ENCODE assay signal across 1 cellular context in the genomic region with DNA sequence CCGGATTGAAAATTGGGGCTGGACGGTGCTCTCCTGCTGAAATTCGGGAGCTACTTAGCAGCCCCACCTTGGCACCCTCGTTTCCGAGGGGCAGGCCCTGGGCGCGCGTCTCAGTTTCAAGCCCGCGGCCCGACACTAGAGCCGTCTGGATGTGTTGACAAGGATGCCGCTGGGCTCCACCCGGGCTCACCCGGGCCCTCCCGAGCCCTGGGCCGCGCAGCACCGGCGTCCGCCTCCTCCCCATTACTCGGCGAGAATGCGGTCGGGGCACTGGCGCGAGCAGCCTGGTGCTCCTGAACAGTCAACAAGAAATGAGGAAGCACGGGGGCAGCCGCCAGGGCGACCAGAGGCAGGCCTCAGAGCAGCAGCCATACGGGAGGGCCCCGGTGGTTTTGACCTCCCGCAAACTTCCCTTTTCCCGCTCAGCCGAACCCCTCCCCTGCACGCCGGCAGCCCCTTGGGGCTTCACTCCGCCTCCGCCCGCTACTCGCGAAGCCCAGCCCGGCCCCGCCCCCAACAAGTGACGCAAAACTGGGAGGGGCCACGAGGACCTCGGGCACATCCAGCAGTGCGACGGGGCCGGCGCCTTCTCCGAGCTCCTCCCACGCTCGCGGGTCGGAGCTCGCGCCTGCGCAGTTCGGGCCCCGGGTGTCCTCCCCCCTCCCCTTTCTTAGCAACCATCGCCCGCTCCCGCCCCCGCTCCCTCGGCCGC.
TF ChIP-seq lines count a peak whose summit lies in the region.

No MANE protein-coding gene starts in this region.

TF ChIP-seq in HepG2, 621 proteins besides CTCF, POLR2A, EP300 and RAD21 (continued from another document and continues in another):
- no peak for TF ChIP-seq ZNF75D (CRISPR knock-in tag; IDR thresholded peaks at IDR 0.05; ENCODE audit: borderline replicate concordance)
- TF ChIP-seq RBAK (CRISPR knock-in tag; IDR thresholded peaks at IDR 0.05), result no peak
- TF ChIP-seq THAP11 (CRISPR knock-in tag; IDR thresholded peaks at IDR 0.05), result peak; percentile 76; the same call in 1 of the 2 replicates
- TF ChIP-seq BRCA1 (CRISPR knock-in tag; IDR thresholded peaks at IDR 0.05), result no peak; the same call in 1 of the 2 replicates
- TF ChIP-seq, protein P1, sequence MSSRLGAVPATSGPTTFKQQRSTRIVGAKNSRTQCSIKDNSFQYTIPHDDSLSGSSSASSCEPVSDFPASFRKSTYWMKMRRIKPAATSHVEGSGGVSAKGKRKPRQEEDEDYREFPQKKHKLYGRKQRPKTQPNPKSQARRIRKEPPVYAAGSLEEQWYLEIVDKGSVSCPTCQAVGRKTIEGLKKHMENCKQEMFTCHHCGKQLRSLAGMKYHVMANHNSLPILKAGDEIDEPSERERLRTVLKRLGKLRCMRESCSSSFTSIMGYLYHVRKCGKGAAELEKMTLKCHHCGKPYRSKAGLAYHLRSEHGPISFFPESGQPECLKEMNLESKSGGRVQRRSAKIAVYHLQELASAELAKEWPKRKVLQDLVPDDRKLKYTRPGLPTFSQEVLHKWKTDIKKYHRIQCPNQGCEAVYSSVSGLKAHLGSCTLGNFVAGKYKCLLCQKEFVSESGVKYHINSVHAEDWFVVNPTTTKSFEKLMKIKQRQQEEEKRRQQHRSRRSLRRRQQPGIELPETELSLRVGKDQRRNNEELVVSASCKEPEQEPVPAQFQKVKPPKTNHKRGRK (CRISPR knock-in tag; IDR thresholded peaks at IDR 0.05), result no peak
- 0 out of 2 replicates have a peak, but pooled peaks have one; percentile 19 for TF ChIP-seq ZNF264 (CRISPR knock-in tag; IDR thresholded peaks at IDR 0.05)
- TF ChIP-seq ZSCAN20 (CRISPR knock-in tag; IDR thresholded peaks at IDR 0.05; ENCODE audit: borderline replicate concordance), result peak; percentile 70; the same call in 1 of the 2 replicates
- no peak for TF ChIP-seq MIER2 (CRISPR knock-in tag; IDR thresholded peaks at IDR 0.05)
- no peak for TF ChIP-seq ZNF460 (CRISPR knock-in tag; IDR thresholded peaks at IDR 0.05; ENCODE audit: borderline replicate concordance)
- TF ChIP-seq, protein P2, sequence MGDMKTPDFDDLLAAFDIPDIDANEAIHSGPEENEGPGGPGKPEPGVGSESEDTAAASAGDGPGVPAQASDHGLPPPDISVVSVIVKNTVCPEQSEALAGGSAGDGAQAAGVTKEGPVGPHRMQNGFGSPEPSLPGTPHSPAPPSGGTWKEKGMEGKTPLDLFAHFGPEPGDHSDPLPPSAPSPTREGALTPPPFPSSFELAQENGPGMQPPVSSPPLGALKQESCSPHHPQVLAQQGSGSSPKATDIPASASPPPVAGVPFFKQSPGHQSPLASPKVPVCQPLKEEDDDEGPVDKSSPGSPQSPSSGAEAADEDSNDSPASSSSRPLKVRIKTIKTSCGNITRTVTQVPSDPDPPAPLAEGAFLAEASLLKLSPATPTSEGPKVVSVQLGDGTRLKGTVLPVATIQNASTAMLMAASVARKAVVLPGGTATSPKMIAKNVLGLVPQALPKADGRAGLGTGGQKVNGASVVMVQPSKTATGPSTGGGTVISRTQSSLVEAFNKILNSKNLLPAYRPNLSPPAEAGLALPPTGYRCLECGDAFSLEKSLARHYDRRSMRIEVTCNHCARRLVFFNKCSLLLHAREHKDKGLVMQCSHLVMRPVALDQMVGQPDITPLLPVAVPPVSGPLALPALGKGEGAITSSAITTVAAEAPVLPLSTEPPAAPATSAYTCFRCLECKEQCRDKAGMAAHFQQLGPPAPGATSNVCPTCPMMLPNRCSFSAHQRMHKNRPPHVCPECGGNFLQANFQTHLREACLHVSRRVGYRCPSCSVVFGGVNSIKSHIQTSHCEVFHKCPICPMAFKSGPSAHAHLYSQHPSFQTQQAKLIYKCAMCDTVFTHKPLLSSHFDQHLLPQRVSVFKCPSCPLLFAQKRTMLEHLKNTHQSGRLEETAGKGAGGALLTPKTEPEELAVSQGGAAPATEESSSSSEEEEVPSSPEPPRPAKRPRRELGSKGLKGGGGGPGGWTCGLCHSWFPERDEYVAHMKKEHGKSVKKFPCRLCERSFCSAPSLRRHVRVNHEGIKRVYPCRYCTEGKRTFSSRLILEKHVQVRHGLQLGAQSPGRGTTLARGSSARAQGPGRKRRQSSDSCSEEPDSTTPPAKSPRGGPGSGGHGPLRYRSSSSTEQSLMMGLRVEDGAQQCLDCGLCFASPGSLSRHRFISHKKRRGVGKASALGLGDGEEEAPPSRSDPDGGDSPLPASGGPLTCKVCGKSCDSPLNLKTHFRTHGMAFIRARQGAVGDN (CRISPR knock-in tag; IDR thresholded peaks at IDR 0.05), result peak; percentile 98
- no peak for TF ChIP-seq CC2D1A (CRISPR knock-in tag; IDR thresholded peaks at IDR 0.05)
- TF ChIP-seq SNAI1 (CRISPR knock-in tag; IDR thresholded peaks at IDR 0.05; ENCODE audit: borderline replicate concordance), result no peak
- TF ChIP-seq ZNF713 (CRISPR knock-in tag; IDR thresholded peaks at IDR 0.05), result no peak
- TF ChIP-seq, protein P3, sequence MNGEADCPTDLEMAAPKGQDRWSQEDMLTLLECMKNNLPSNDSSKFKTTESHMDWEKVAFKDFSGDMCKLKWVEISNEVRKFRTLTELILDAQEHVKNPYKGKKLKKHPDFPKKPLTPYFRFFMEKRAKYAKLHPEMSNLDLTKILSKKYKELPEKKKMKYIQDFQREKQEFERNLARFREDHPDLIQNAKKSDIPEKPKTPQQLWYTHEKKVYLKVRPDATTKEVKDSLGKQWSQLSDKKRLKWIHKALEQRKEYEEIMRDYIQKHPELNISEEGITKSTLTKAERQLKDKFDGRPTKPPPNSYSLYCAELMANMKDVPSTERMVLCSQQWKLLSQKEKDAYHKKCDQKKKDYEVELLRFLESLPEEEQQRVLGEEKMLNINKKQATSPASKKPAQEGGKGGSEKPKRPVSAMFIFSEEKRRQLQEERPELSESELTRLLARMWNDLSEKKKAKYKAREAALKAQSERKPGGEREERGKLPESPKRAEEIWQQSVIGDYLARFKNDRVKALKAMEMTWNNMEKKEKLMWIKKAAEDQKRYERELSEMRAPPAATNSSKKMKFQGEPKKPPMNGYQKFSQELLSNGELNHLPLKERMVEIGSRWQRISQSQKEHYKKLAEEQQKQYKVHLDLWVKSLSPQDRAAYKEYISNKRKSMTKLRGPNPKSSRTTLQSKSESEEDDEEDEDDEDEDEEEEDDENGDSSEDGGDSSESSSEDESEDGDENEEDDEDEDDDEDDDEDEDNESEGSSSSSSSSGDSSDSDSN (CRISPR knock-in tag; IDR thresholded peaks at IDR 0.05), result peak; percentile 88
- peak; percentile 95 for TF ChIP-seq SP4 (CRISPR knock-in tag; IDR thresholded peaks at IDR 0.05)
- TF ChIP-seq, protein P4, sequence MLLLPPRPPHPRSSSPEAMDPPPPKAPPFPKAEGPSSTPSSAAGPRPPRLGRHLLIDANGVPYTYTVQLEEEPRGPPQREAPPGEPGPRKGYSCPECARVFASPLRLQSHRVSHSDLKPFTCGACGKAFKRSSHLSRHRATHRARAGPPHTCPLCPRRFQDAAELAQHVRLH (CRISPR knock-in tag; IDR thresholded peaks at IDR 0.05; ENCODE audit: borderline replicate concordance, low read depth), result 0 out of 2 replicates have a peak, but pooled peaks have one; percentile 43
- TF ChIP-seq, protein P5, sequence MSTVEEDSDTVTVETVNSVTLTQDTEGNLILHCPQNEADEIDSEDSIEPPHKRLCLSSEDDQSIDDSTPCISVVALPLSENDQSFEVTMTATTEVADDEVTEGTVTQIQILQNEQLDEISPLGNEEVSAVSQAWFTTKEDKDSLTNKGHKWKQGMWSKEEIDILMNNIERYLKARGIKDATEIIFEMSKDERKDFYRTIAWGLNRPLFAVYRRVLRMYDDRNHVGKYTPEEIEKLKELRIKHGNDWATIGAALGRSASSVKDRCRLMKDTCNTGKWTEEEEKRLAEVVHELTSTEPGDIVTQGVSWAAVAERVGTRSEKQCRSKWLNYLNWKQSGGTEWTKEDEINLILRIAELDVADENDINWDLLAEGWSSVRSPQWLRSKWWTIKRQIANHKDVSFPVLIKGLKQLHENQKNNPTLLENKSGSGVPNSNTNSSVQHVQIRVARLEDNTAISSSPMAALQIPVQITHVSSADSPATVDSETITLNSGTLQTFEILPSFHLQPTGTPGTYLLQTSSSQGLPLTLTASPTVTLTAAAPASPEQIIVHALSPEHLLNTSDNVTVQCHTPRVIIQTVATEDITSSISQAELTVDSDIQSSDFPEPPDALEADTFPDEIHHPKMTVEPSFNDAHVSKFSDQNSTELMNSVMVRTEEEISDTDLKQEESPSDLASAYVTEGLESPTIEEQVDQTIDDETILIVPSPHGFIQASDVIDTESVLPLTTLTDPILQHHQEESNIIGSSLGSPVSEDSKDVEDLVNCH (CRISPR knock-in tag; IDR thresholded peaks at IDR 0.05), result no peak
- peak; percentile 73; the same call in 1 of the 2 replicates for TF ChIP-seq ZNF768 (CRISPR knock-in tag; IDR thresholded peaks at IDR 0.05)
- peak; percentile 83 for TF ChIP-seq CREB1 (IDR thresholded peaks at IDR 0.05)
- peak; percentile 79 for TF ChIP-seq CREB1 (CRISPR knock-in tag; IDR thresholded peaks at IDR 0.05)
- TF ChIP-seq DMAP1 (CRISPR knock-in tag; IDR thresholded peaks at IDR 0.05), result peak; percentile 90
- peak; percentile 94 for TF ChIP-seq SAP130 (CRISPR knock-in tag; IDR thresholded peaks at IDR 0.05; ENCODE audit: low read depth)
- TF ChIP-seq U2AF1 (optimal IDR thresholded peaks at IDR 0.05; ENCODE audit: low read depth, low read length), result peak; percentile 61
- TF ChIP-seq TEAD2 (CRISPR knock-in tag; IDR thresholded peaks at IDR 0.05), result no peak
- peak; percentile 88 for TF ChIP-seq SALL2 (CRISPR knock-in tag; IDR thresholded peaks at IDR 0.05)
- TF ChIP-seq, protein P6, sequence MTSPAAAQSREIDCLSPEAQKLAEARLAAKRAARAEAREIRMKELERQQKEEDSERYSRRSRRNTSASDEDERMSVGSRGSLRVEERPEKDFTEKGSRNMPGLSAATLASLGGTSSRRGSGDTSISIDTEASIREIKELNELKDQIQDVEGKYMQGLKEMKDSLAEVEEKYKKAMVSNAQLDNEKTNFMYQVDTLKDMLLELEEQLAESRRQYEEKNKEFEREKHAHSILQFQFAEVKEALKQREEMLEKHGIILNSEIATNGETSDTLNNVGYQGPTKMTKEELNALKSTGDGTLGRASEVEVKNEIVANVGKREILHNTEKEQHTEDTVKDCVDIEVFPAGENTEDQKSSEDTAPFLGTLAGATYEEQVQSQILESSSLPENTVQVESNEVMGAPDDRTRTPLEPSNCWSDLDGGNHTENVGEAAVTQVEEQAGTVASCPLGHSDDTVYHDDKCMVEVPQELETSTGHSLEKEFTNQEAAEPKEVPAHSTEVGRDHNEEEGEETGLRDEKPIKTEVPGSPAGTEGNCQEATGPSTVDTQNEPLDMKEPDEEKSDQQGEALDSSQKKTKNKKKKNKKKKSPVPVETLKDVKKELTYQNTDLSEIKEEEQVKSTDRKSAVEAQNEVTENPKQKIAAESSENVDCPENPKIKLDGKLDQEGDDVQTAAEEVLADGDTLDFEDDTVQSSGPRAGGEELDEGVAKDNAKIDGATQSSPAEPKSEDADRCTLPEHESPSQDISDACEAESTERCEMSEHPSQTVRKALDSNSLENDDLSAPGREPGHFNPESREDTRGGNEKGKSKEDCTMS (CRISPR knock-in tag; conservative IDR thresholded peaks at IDR 0.05), result no peak
- TF ChIP-seq, protein P7, sequence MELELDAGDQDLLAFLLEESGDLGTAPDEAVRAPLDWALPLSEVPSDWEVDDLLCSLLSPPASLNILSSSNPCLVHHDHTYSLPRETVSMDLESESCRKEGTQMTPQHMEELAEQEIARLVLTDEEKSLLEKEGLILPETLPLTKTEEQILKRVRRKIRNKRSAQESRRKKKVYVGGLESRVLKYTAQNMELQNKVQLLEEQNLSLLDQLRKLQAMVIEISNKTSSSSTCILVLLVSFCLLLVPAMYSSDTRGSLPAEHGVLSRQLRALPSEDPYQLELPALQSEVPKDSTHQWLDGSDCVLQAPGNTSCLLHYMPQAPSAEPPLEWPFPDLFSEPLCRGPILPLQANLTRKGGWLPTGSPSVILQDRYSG (CRISPR knock-in tag; IDR thresholded peaks at IDR 0.05), result no peak; the same call in 1 of the 2 replicates
- TF ChIP-seq ZNF709 (CRISPR knock-in tag; IDR thresholded peaks at IDR 0.05), result peak; percentile 88; the same call in 1 of the 2 replicates
- peak; percentile 50; the same call in 1 of the 2 replicates for TF ChIP-seq GATAD2A (CRISPR knock-in tag; IDR thresholded peaks at IDR 0.05)
- 0 out of 2 replicates have a peak, but pooled peaks have one; percentile 27 for TF ChIP-seq AKAP8 (CRISPR knock-in tag; IDR thresholded peaks at IDR 0.05)
- no peak for TF ChIP-seq SMARCE1 (IDR thresholded peaks at IDR 0.05; ENCODE audit: borderline replicate concordance)
- peak; percentile 79 for TF ChIP-seq MED13 (CRISPR knock-in tag; IDR thresholded peaks at IDR 0.05)
- no peak for TF ChIP-seq ZBTB21 (CRISPR knock-in tag; IDR thresholded peaks at IDR 0.05)
- TF ChIP-seq ZNF572 (CRISPR knock-in tag; IDR thresholded peaks at IDR 0.05), result no peak
- peak; percentile 72 for TF ChIP-seq ZNF335 (CRISPR knock-in tag; IDR thresholded peaks at IDR 0.05)
- TF ChIP-seq ZNF180 (CRISPR knock-in tag; IDR thresholded peaks at IDR 0.05; ENCODE audit: borderline replicate concordance, low read depth), result no peak
- TF ChIP-seq, protein P8, sequence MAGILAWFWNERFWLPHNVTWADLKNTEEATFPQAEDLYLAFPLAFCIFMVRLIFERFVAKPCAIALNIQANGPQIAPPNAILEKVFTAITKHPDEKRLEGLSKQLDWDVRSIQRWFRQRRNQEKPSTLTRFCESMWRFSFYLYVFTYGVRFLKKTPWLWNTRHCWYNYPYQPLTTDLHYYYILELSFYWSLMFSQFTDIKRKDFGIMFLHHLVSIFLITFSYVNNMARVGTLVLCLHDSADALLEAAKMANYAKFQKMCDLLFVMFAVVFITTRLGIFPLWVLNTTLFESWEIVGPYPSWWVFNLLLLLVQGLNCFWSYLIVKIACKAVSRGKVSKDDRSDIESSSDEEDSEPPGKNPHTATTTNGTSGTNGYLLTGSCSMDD (CRISPR knock-in tag; IDR thresholded peaks at IDR 0.05), result no peak
- TF ChIP-seq ZNF589 (CRISPR knock-in tag; conservative IDR thresholded peaks at IDR 0.05), result 0 out of 2 replicates have a peak, but pooled peaks have one; percentile 72
- TF ChIP-seq, protein P9, sequence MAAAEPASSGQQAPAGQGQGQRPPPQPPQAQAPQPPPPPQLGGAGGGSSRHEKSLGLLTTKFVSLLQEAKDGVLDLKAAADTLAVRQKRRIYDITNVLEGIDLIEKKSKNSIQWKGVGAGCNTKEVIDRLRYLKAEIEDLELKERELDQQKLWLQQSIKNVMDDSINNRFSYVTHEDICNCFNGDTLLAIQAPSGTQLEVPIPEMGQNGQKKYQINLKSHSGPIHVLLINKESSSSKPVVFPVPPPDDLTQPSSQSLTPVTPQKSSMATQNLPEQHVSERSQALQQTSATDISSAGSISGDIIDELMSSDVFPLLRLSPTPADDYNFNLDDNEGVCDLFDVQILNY (CRISPR knock-in tag; conservative IDR thresholded peaks at IDR 0.05), result peak; percentile 86
- TF ChIP-seq ZNF629 (CRISPR knock-in tag; conservative IDR thresholded peaks at IDR 0.05), result no peak
- TF ChIP-seq ZNF143 (CRISPR knock-in tag; IDR thresholded peaks at IDR 0.05), result no peak
- TF ChIP-seq ZNF10 (CRISPR knock-in tag; IDR thresholded peaks at IDR 0.05; ENCODE audit: borderline replicate concordance, low read depth), result no peak
